In genomic region chr20:9939231-9939630, GRCh38 we compare ENCODE assay signal across 33 cellular contexts.
DNase-seq lines count a peak whose midpoint lies in the region; ATAC-seq, FAIRE-seq and TF ChIP-seq lines count a peak whose summit lies in the region.
"Had no signal": no experiment of that assay in that cellular context is flagged by ENCODE, and none has a peak within 500 bp of the region (broad histone marks: within the 10 kb centered on the region; RNA-seq: fewer than 3 reads in every experiment).

No MANE protein-coding gene starts in this region.

- H3K27ac Mint-ChIP-seq in progenitor cell of endocrine pancreas = no peak overlapping the region
- H3K27ac Mint-ChIP-seq: B cell; CD14-positive monocyte; CD4-positive, alpha-beta memory T cell; CD4-positive, alpha-beta T cell; CD4-positive, CD25-positive, alpha-beta regulatory T cell; CD8-positive, alpha-beta memory T cell; CD8-positive, alpha-beta T cell had no signal

- H3K36me3 ChIP-seq in HepG2 (replicated peaks in 1 of 2; ENCODE audit: control insufficient read depth in 1 of 2, insufficient read depth in 2 of 2, low read length in 2 of 2) = no peaks in the 10 kb centered on the region
- H3K36me3 ChIP-seq in right lobe of liver = no peaks in the 10 kb centered on the region
- H3K36me3 ChIP-seq: BE2C; BLaER1; BLaER1 treated with 17β-estradiol and CSF1 and Interleukin-3, amounts not matched to agents 10 nM and 100 nM had no signal

- TF ChIP-seq CTCF in HepG2 (CRISPR knock-in tag; IDR thresholded peaks at IDR 0.05) = no peak
- TF ChIP-seq CTCF in right lobe of liver (IDR thresholded peaks at IDR 0.05) = no peak
- no peak for TF ChIP-seq CTCF in A549 (IDR thresholded peaks at IDR 0.05)
- TF ChIP-seq CTCF in progenitor cell of endocrine pancreas (IDR thresholded peaks at IDR 0.05; ENCODE audit: unreplicated experiment) = no peak

- 1% methylated on average over 2 of the region's 2 CpGs for WGBS in HepG2 (ENCODE audit: low lambda C conversion rate)
- WGBS in right lobe of liver (ENCODE audit: insufficient coverage, low coverage, low lambda C conversion rate, missing lambda C conversion rate) = 49% methylated on average over 2 of the region's 2 CpGs
- WGBS in A549 (ENCODE audit: missing lambda C conversion rate) = 4% methylated on average over 2 of the region's 2 CpGs

- H3K4me3 ChIP-seq in HepG2 (replicated peaks in 1 of 3; ENCODE audit: insufficient read depth in 1 of 3, low read depth in 2 of 3, low read length in 3 of 3) (no peak overlapping the region), right lobe of liver (no peak overlapping the region), A549 (no peak overlapping the region)
- H3K4me3 ChIP-seq: BLaER1; BLaER1 treated with 17β-estradiol and CSF1 and Interleukin-3, amounts not matched to agents 10 nM and 100 nM had no signal

- TF ChIP-seq RAD21 in HepG2 (CRISPR knock-in tag; IDR thresholded peaks at IDR 0.05) (no peak), A549 (conservative IDR thresholded peaks at IDR 0.05 in 1 of 2, IDR thresholded peaks at IDR 0.05 in 1 of 2) (no peak)

- no peak for ATAC-seq in HepG2
- no peak for ATAC-seq in right lobe of liver
- ATAC-seq in A549 = no peak
- ATAC-seq in GM21576 (IDR thresholded peaks at IDR 0.05; ENCODE audit: unreplicated experiment) = no peak
- ATAC-seq: CD8-positive, alpha-beta T cell had no signal

- H3K27me3 ChIP-seq in HepG2 (ENCODE audit: control insufficient read depth in 1 of 2, insufficient read depth in 2 of 2, low read length in 2 of 2) = no peaks in the 10 kb centered on the region
- peaks cover 0 to 4% of the 10 kb centered on the region in 2 donors for H3K27me3 ChIP-seq in right lobe of liver
- H3K27me3 ChIP-seq: BLaER1; BLaER1 treated with 17β-estradiol and CSF1 and Interleukin-3, amounts not matched to agents 10 nM and 100 nM had no signal

- no peak overlapping the region for H3K4me3 Mint-ChIP-seq in progenitor cell of endocrine pancreas (ENCODE audit: low read depth)
- H3K4me3 Mint-ChIP-seq: B cell; CD14-positive monocyte; CD4-positive, alpha-beta memory T cell; CD4-positive, alpha-beta T cell; CD4-positive, CD25-positive, alpha-beta regulatory T cell; CD8-positive, alpha-beta memory T cell; CD8-positive, alpha-beta T cell had no signal

- peaks cover 18% of the 10 kb centered on the region for H3K9me3 Mint-ChIP-seq in progenitor cell of endocrine pancreas (ENCODE audit: low read depth)
- H3K9me3 Mint-ChIP-seq: CD8-positive, alpha-beta memory T cell; CD8-positive, alpha-beta T cell had no signal

- H4K20me1 ChIP-seq in HepG2 (ENCODE audit: insufficient read depth, low read length) = no peaks in the 10 kb centered on the region
- H4K20me1 ChIP-seq: BLaER1; BLaER1 treated with 17β-estradiol and CSF1 and Interleukin-3, amounts not matched to agents 10 nM and 100 nM had no signal

- BruUV-seq in HepG2 (replicated peaks; lab: Mats Ljungman, UMichigan) = no TSS peak

- H3K4me1 Mint-ChIP-seq in progenitor cell of endocrine pancreas (ENCODE audit: low read depth) = peaks cover 1% of the 10 kb centered on the region
- H3K4me1 Mint-ChIP-seq: B cell; CD14-positive monocyte; CD4-positive, alpha-beta memory T cell; CD4-positive, CD25-positive, alpha-beta regulatory T cell; CD8-positive, alpha-beta memory T cell had no signal

- H3K79me2 ChIP-seq in HepG2 (ENCODE audit: insufficient read depth, low read length) = no peaks in the 10 kb centered on the region

- no peaks in the 10 kb centered on the region for H3K27me3 Mint-ChIP-seq in progenitor cell of endocrine pancreas
- H3K27me3 Mint-ChIP-seq: CD4-positive, CD25-positive, alpha-beta regulatory T cell had no signal

- DNase-seq in HepG2 (ENCODE audit: low spot score) (no peak), right lobe of liver (no peak), A549 (ENCODE audit: low read depth in 1 of 2, low spot score in 1 of 2) (no peak), renal cortical epithelial cell (ENCODE audit: low read depth) (peak; percentile 29), progenitor cell of endocrine pancreas (ENCODE audit: low spot score, unreplicated experiment) (no peak)
- DNase-seq: 8988T; ACHN; AML-193; BE2C; C1 segment of cervical spinal cord; Caco-2; Calu3; CD4-positive, alpha-beta memory T cell; CD4-positive, alpha-beta T cell; CD4-positive, CD25-positive, alpha-beta regulatory T cell; CD8-positive, alpha-beta memory T cell; CD8-positive, alpha-beta T cell; DMS 273 treated with DMSO at 0.1 percent for 48 hours; DMS153; DMS53; DMS79; DMS79 treated with DMSO at 0.1 percent for 48 hours; DND-41; EL had no signal

- no peak overlapping the region for H3K27ac ChIP-seq in HepG2 (ENCODE audit: extremely low read length, insufficient read depth, low read length)
- H3K27ac ChIP-seq in right lobe of liver = no peak overlapping the region
- no peak overlapping the region for H3K27ac ChIP-seq in A549
- H3K27ac ChIP-seq: 22Rv1; BLaER1; BLaER1 treated with 17β-estradiol and CSF1 and Interleukin-3, amounts not matched to agents 10 nM and 100 nM; C4-2B had no signal

- H3K9me3 ChIP-seq in HepG2 (ENCODE audit: low read length) (no peaks in the 10 kb centered on the region), right lobe of liver (no peaks in the 10 kb centered on the region), A549 (no peaks in the 10 kb centered on the region)
- H3K9me3 ChIP-seq: BE2C, BLaER1, Caco-2 had no signal

- no peak for TF ChIP-seq POLR2A in HepG2 (IDR thresholded peaks at IDR 0.05; ENCODE audit: insufficient read depth in 1 of 2, low read depth in 2 of 2, low read length in 2 of 2)
- no peak for TF ChIP-seq POLR2A in right lobe of liver (IDR thresholded peaks at IDR 0.05)
- no peak for TF ChIP-seq POLR2A in A549 (IDR thresholded peaks at IDR 0.05; ENCODE audit: low read length)

- no peak overlapping the region for H3K9ac ChIP-seq in HepG2 (ENCODE audit: insufficient read depth, low read depth, low read length)
- H3K9ac ChIP-seq: BLaER1; BLaER1 treated with 17β-estradiol and CSF1 and Interleukin-3, amounts not matched to agents 10 nM and 100 nM had no signal

- H3K4me1 ChIP-seq in HepG2 (ENCODE audit: insufficient read depth, low read length) (no peaks in the 10 kb centered on the region), right lobe of liver (no peaks in the 10 kb centered on the region), A549 (no peaks in the 10 kb centered on the region)
- H3K4me1 ChIP-seq: BE2C; BLaER1; BLaER1 treated with 17β-estradiol and CSF1 and Interleukin-3, amounts not matched to agents 10 nM and 100 nM; Caco-2 had no signal

- intact Hi-C loops in HepG2 (cut with micrococcal nuclease; ENCODE audit: unreplicated experiment) = no loop called here
- intact Hi-C loops in right lobe of liver (cut with DNase I) = no loop called here

- H2AFZ ChIP-seq in HepG2 (ENCODE audit: low read length) = no peak overlapping the region

- POLR2A ChIA-PET in HepG2 (lab: Yijun Ruan, JAX) (no interaction called here), A549 (lab: Yijun Ruan, JAX) (no interaction called here)

- TF ChIP-seq EP300 in HepG2 (IDR thresholded peaks at IDR 0.05; ENCODE audit: low read depth in 2 of 2, low read length in 2 of 2) = no peak
- TF ChIP-seq EP300 in HepG2 (CRISPR knock-in tag; IDR thresholded peaks at IDR 0.05; ENCODE audit: borderline replicate concordance) = no peak
- no peak for TF ChIP-seq EP300 in A549 (IDR thresholded peaks at IDR 0.05)

- CTCF ChIA-PET in HepG2 (lab: Yijun Ruan, JAX; ENCODE audit: low intra/inter-chr PET ratio, low total read pairs) (no interaction called here), A549 (lab: Yijun Ruan, JAX) (interaction anchor here (0.6 to 1.3 kb wide), 3 partner anchors 151 to 508 kb away, joined by 3 read pairs; no protein-coding TSS in a partner anchor)

- H3K36me3 Mint-ChIP-seq in progenitor cell of endocrine pancreas (ENCODE audit: insufficient read depth) = no peaks in the 10 kb centered on the region
- H3K36me3 Mint-ChIP-seq: CD14-positive monocyte; CD4-positive, alpha-beta memory T cell; CD4-positive, CD25-positive, alpha-beta regulatory T cell; CD8-positive, alpha-beta memory T cell; CD8-positive, alpha-beta T cell had no signal

- H3K4me2 ChIP-seq in HepG2 (ENCODE audit: low read depth, low read length) (no peak overlapping the region), A549 (no peak overlapping the region)
- H3K4me2 ChIP-seq: BLaER1; BLaER1 treated with 17β-estradiol and CSF1 and Interleukin-3, amounts not matched to agents 10 nM and 100 nM had no signal

- FAIRE-seq in HepG2 (lab: Jason Lieb, UNC) = no peak
- no peak for FAIRE-seq in A549 (lab: Jason Lieb, UNC)
- FAIRE-seq: A204.1, D721Med had no signal

- in situ Hi-C loops in HepG2 (cut with HindIII; ENCODE audit: extremely low pct_ligation_motif_present, low pct_unique_long_range_greater_than_20kb) = no loop called here

TF ChIP-seq in HepG2, 621 proteins besides CTCF, POLR2A, EP300 and RAD21 (continues in another document):
- TF ChIP-seq SNAPC2 (CRISPR knock-in tag; IDR thresholded peaks at IDR 0.05) (no peak), IRF1 (CRISPR knock-in tag; IDR thresholded peaks at IDR 0.05; ENCODE audit: low read depth) (no peak), PITX1 (CRISPR knock-in tag; IDR thresholded peaks at IDR 0.05) (no peak)

TF ChIP-seq in A549, 52 proteins besides CTCF, POLR2A, EP300 and RAD21:
- TF ChIP-seq MAFK (IDR thresholded peaks at IDR 0.05; ENCODE audit: partially characterized antibody) = peak; percentile 63
- TF ChIP-seq GATA3 (IDR thresholded peaks at IDR 0.05; ENCODE audit: borderline replicate concordance) = no peak
